In the genomic region with DNA sequence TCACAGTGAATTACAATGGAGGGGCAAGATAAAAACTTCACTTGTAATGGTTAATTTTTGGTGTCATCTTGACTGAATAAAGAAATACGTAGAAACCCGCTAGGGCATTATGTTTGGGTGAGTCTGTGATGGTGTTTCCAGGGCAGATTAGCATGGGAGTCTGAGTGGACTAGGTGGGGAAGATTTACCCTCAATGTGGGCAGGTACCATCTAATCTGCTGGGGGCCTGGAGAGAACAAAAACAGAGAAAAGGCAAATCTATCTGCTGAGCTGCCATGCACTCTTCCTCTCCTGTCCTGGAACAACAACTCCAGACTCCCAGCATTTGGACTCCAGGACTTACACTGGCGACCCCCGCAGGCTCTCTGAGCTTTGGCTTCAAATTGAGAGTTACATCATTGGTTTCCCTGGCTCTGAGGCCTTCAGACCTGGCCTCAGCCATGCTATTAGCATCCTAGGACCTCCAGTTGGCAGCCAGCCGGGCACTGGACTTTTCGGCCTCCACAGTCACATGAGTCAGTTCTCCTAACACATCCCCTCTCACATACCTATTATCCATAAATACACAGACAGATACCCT, we compare ENCODE assay signal across 18 cellular contexts. TPM values are rescaled to one million over a fixed set of nuclear protein-coding genes. Genes with fewer than 3 reads are reported as not detected.
DNase-seq lines count a peak whose midpoint lies in the region; TF ChIP-seq lines count a peak whose summit lies in the region.
"Had no signal": no experiment of that assay in that cellular context is flagged by ENCODE, and none has a peak within 500 bp of the region (broad histone marks: within the 10 kb centered on the region; RNA-seq: fewer than 3 reads in every experiment).

No MANE protein-coding gene starts in this region.

- peaks cover 30% of the 10 kb centered on the region for H3K9me3 Mint-ChIP-seq in endodermal cell
- peaks cover 8% of the 10 kb centered on the region for H3K9me3 Mint-ChIP-seq in type B pancreatic cell

- no peak overlapping the region for H2AFZ ChIP-seq in Karpas-422 (ENCODE audit: low read length)

- H3K27ac Mint-ChIP-seq in endodermal cell (peak overlapping the region; percentile 82), type B pancreatic cell (peak overlapping the region; percentile 67)

- H3K36me3 Mint-ChIP-seq in endodermal cell (ENCODE audit: low read depth) (peaks cover 60% of the 10 kb centered on the region), type B pancreatic cell (peaks cover 20% of the 10 kb centered on the region)

- peak; percentile 19 for DNase-seq in activated effector memory CD4-positive, alpha-beta T cell treated with anti-CD3 and anti-CD28 coated beads, Interleukin-2, amount 50 U/mL, for 16 hours
- DNase-seq in activated effector memory CD4-positive, alpha-beta T cell treated with Interleukin-2 at 50 U/mL for 16 hours = no peak
- DNase-seq in endodermal cell (peak; percentile 55), type B pancreatic cell (ENCODE audit: extremely low spot score, unreplicated experiment) (no peak), NCI-H2107 (lab: John Stamatoyannopoulos, UW) (no peak), Karpas-422 (no peak)
- DNase-seq in activated CD4-positive, alpha-beta T cell treated with anti-CD3 and anti-CD28 coated beads for 4 hours = no peak
- DNase-seq: 8988T; C1 segment of cervical spinal cord; DMS 273 treated with DMSO at 0.1 percent for 48 hours; HCEC 1CT; NCI-H1436 treated with DMSO at 0.1 percent for 48 hours; NCI-H2081; NCI-H526; NK-92 treated with Interleukin-12 subunit alpha and Interleukin-12 subunit beta, amount 100 ng/mL, for 24 hours; PC-3 had no signal

- no peak overlapping the region for H3K4me2 ChIP-seq in Karpas-422 (ENCODE audit: low read depth, low read length, poor library complexity, severe bottlenecking)

- H3K9me3 ChIP-seq in endodermal cell (ENCODE audit: control insufficient read depth, low read length) (peaks cover 21% of the 10 kb centered on the region), mesodermal cell (ENCODE audit: control insufficient read depth, low read length) (peaks cover 5% of the 10 kb centered on the region), Karpas-422 (ENCODE audit: low read length) (no peaks in the 10 kb centered on the region)

- TF ChIP-seq CTCF in endodermal cell (conservative IDR thresholded peaks at IDR 0.05) = peak; percentile 26
- TF ChIP-seq CTCF in type B pancreatic cell (conservative IDR thresholded peaks at IDR 0.05) = no peak

- no peaks in the 10 kb centered on the region for H3K79me2 ChIP-seq in Karpas-422 (ENCODE audit: low read length)

- H3K27me3 Mint-ChIP-seq in endodermal cell (ENCODE audit: insufficient read depth) = no peaks in the 10 kb centered on the region
- H3K27me3 Mint-ChIP-seq in type B pancreatic cell = no peaks in the 10 kb centered on the region

- WGBS in endodermal cell (ENCODE audit: insufficient coverage in 1 of 2, insufficient read length in 1 of 2), 2 experiments = 85 to 96% methylated on average over 5 to 6 of the region's 6 CpGs
- WGBS in mesodermal cell (ENCODE audit: insufficient coverage in 2 of 2), 2 experiments = 84 to 88% methylated on average over 6 of the region's 6 CpGs

- no peaks in the 10 kb centered on the region for H3K4me1 ChIP-seq in endodermal cell (ENCODE audit: control insufficient read depth, insufficient read depth, low read length)
- peaks cover 4% of the 10 kb centered on the region for H3K4me1 ChIP-seq in mesodermal cell (ENCODE audit: control insufficient read depth, insufficient read depth, low read length, poor library complexity, severe bottlenecking)
- H3K4me1 ChIP-seq in Karpas-422 (ENCODE audit: low read length) = no peaks in the 10 kb centered on the region

- peaks cover 45% of the 10 kb centered on the region for H3K36me3 ChIP-seq in endodermal cell (ENCODE audit: control insufficient read depth, insufficient read depth, low read length)
- H3K36me3 ChIP-seq in mesodermal cell (ENCODE audit: control insufficient read depth, insufficient read depth, low read length) = peaks cover 23% of the 10 kb centered on the region
- H3K36me3 ChIP-seq in Karpas-422 (ENCODE audit: insufficient read depth, low read length) = no peaks in the 10 kb centered on the region

- H3K4me3 Mint-ChIP-seq in endodermal cell (no peak overlapping the region), type B pancreatic cell (no peak overlapping the region)

- H3K4me1 Mint-ChIP-seq in endodermal cell (peaks cover 16% of the 10 kb centered on the region), type B pancreatic cell (ENCODE audit: unreplicated experiment) (peaks cover 21% of the 10 kb centered on the region)

- H3K27ac ChIP-seq in endodermal cell (ENCODE audit: low read depth, low read length) (no peak overlapping the region), mesodermal cell (ENCODE audit: low read depth, low read length, severe bottlenecking) (peak overlapping the region; percentile 45), Karpas-422 (ENCODE audit: low read length) (no peak overlapping the region)

- H3K4me3 ChIP-seq in endodermal cell (ENCODE audit: low read length) = no peak overlapping the region
- no peak overlapping the region for H3K4me3 ChIP-seq in mesodermal cell (ENCODE audit: extremely low read depth, insufficient read depth, low read length, poor library complexity, severe bottlenecking)
- H3K4me3 ChIP-seq in Karpas-422 (ENCODE audit: low read length) = no peak overlapping the region

- H3K27me3 ChIP-seq in endodermal cell (ENCODE audit: control insufficient read depth, insufficient read depth, low read length, poor library complexity, severe bottlenecking) (no peaks in the 10 kb centered on the region), Karpas-422 (ENCODE audit: low read length) (no peaks in the 10 kb centered on the region)

- H3K9ac ChIP-seq in endodermal cell (ENCODE audit: extremely low read depth, low read length, poor library complexity, severe bottlenecking) (no peak overlapping the region), Karpas-422 (ENCODE audit: low read length) (no peak overlapping the region)

- H4K20me1 ChIP-seq in Karpas-422 (ENCODE audit: insufficient read depth, low read depth, low read length) = no peaks in the 10 kb centered on the region

- no peaks in the 10 kb centered on the region for H3K9me2 ChIP-seq in Karpas-422 (replicated peaks; ENCODE audit: insufficient read depth, low read length)

RNA-seq across cellular contexts. Expression of a gene that starts 19.7 kb away (rescaled TPM):
- total RNA-seq in endodermal cell (100 to 1,000 TPM in 1 of 2 donors, 10 to 100 TPM in 1; 78.5 to 101 TPM), type B pancreatic cell (ENCODE audit: low replicate concordance) (26.0 and 47.0 TPM in 2 replicates)
- polyA plus RNA-seq in endodermal cell (2013, experiment 1 of 2) = 48.7 TPM
- 43.3 TPM for polyA plus RNA-seq in endodermal cell (2013, experiment 2 of 2)
- polyA plus RNA-seq in mesodermal cell (2013, experiment 1 of 2) = 36.2 TPM
- polyA plus RNA-seq in mesodermal cell (2013, experiment 2 of 2) = 36.7 TPM
- total RNA-seq in Karpas-422 (2014; rRNA removed; shearing (Covaris generic); ENCODE audit: low replicate concordance) = 0.19 and 0.79 TPM in 2 replicates
- total RNA-seq: HT1080 had no signal

RNA-seq across cellular contexts. Expression of a gene that starts 58.1 kb away (rescaled TPM):
- total RNA-seq in endodermal cell (10 to 100 TPM in 1 of 2 donors, 1 to 10 TPM in 1; 6.5 to 10.4 TPM), type B pancreatic cell (ENCODE audit: low replicate concordance) (5.6 and 6.3 TPM in 2 replicates)
- 5.9 TPM for polyA plus RNA-seq in endodermal cell (2013, experiment 1 of 2)
- 4.6 TPM for polyA plus RNA-seq in endodermal cell (2013, experiment 2 of 2)
- 5.9 TPM for polyA plus RNA-seq in mesodermal cell (2013, experiment 1 of 2)
- 5.4 TPM for polyA plus RNA-seq in mesodermal cell (2013, experiment 2 of 2)
- 3.5 and 5.1 TPM in 2 replicates for total RNA-seq in Karpas-422 (2014; rRNA removed; shearing (Covaris generic); ENCODE audit: low replicate concordance)

Comparison
In these comparisons a context has a peak if more than half of its experiments do, and no peak if none do; other contexts are left out.
1. DNase-seq: peak in activated effector memory CD4-positive, alpha-beta T cell treated with anti-CD3 and anti-CD28 coated beads, Interleukin-2, amount 50 U/mL, for 16 hours (single experiment) and endodermal cell (single experiment); none in activated effector memory CD4-positive, alpha-beta T cell treated with Interleukin-2 at 50 U/mL for 16 hours (single experiment), type B pancreatic cell (single experiment), NCI-H2107 (single experiment), activated CD4-positive, alpha-beta T cell treated with anti-CD3 and anti-CD28 coated beads for 4 hours (0 of 2) and Karpas-422 (single experiment).
2. RNA of a gene that starts 19.7 kb away (total RNA-seq): 78.5 to 101 TPM in endodermal cell and 26.0 to 47.0 TPM in type B pancreatic cell; 0.19 to 0.79 TPM in Karpas-422; every median in the first group is over 10 times any median in the second.